ENCODE assay signal across 28 cellular contexts in the genomic region with DNA sequence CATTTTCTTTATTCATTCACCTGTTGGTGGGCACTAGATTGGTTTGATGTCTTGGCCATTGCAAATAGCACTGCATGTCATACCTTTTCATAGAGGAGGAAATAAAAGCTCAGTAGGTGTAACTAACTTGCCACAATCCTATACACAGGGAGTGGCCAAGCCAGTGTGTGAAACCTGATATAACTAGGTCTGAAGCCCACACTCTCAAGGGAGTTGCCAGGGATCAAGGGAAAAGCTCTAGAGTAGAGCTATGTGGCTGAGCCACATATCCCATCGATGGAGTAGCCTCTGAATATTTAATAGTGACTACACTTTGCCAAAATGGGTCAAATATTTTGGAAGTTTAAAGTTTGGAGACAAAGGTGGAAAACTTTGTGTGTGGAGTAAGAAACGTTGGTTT.
"Had no signal": no experiment of that assay in that cellular context is flagged by ENCODE, and none has a peak within 500 bp of the region (broad histone marks: within the 10 kb centered on the region; RNA-seq: fewer than 3 reads in every experiment).

No MANE protein-coding gene starts in this region.

- H3K36me3 ChIP-seq: neural progenitor cell, ovary, right lobe of liver, sigmoid colon, stomach, thoracic aorta, thyroid gland, tibial nerve, upper lobe of left lung, vagina had no signal

- ATAC-seq: natural killer cell; psoas muscle; right cardiac atrium; right lobe of liver; stimulated activated effector memory CD8-positive, alpha-beta T cell treated with anti-CD3 and anti-CD28 coated beads, Interleukin-12 subunit alpha, Interleukin-12 subunit beta, amount 100 ng/mL, for 72 hours; stimulated activated naive B cell treated with anti-CD40 and anti-IgM and Interleukin-4, amounts not matched to agents 10 μg/mL and 1 μg/mL and 100 μg/mL, for 72 hours had no signal

- DNase-seq: natural killer cell; occipital lobe; ovary; posterior cingulate gyrus; psoas muscle; right cardiac atrium; right lobe of liver; sigmoid colon; small intestine; stimulated activated CD4-positive, alpha-beta T cell treated with anti-CD3 and anti-CD28 coated beads, Interleukin-15, amount 100 ng/mL, for 24 hours; stimulated activated CD4-positive, alpha-beta T cell treated with anti-CD3 and anti-CD28 coated beads, Interleukin-2, amount 100 ng/mL, for 24 hours; stimulated activated CD4-positive, alpha-beta T cell treated with anti-CD3 and anti-CD28 coated beads, Interleukin-2, amount 100 ng/mL, for 48 hours; stimulated activated CD4-positive, alpha-beta T cell treated with anti-CD3 and anti-CD28 coated beads, Interleukin-4, amount 100 ng/mL, for 24 hours; stimulated activated naive B cell treated with anti-CD40 and anti-IgM and Interleukin-4, amounts not matched to agents 10 μg/mL and 1 μg/mL and 100 μg/mL, for 72 hours; stimulated activated naive CD4-positive, alpha-beta T cell treated with Interleukin-2 at 50 U/mL for 16 hours; stomach; thyroid gland; trophoblast cell had no signal

- H3K9me3 ChIP-seq: ovary, psoas muscle, right lobe of liver, sigmoid colon, stomach, thoracic aorta, thyroid gland, tibial nerve, upper lobe of left lung, vagina had no signal

- H3K27ac Mint-ChIP-seq: natural killer cell; nephron; neural progenitor cell; progenitor cell of endocrine pancreas; stimulated activated effector memory CD8-positive, alpha-beta T cell treated with anti-CD3 and anti-CD28 coated beads, Interleukin-12 subunit alpha, Interleukin-12 subunit beta, amount 100 ng/mL, for 72 hours; stimulated activated naive B cell treated with anti-CD40 and anti-IgM and Interleukin-4, amounts not matched to agents 10 μg/mL and 1 μg/mL and 100 μg/mL, for 72 hours; stimulated activated naive CD8-positive, alpha-beta T cell treated with anti-CD3 and anti-CD28 coated beads, Interleukin-15, Interleukin-2, amounts not matched to agents 100 ng/mL and 50 ng/mL, for 24 hours had no signal

- H3K4me1 Mint-ChIP-seq: natural killer cell; stimulated activated effector memory CD8-positive, alpha-beta T cell treated with anti-CD3 and anti-CD28 coated beads, Interleukin-12 subunit alpha, Interleukin-12 subunit beta, amount 100 ng/mL, for 72 hours; stimulated activated naive B cell treated with anti-CD40 and anti-IgM and Interleukin-4, amounts not matched to agents 10 μg/mL and 1 μg/mL and 100 μg/mL, for 72 hours had no signal

- H3K36me3 Mint-ChIP-seq: natural killer cell; neural progenitor cell; stimulated activated effector memory CD8-positive, alpha-beta T cell treated with anti-CD3 and anti-CD28 coated beads, Interleukin-12 subunit alpha, Interleukin-12 subunit beta, amount 100 ng/mL, for 72 hours; stimulated activated naive B cell treated with anti-CD40 and anti-IgM and Interleukin-4, amounts not matched to agents 10 μg/mL and 1 μg/mL and 100 μg/mL, for 72 hours had no signal

- H3K4me3 ChIP-seq: neural progenitor cell, ovary, psoas muscle, right lobe of liver, sigmoid colon, stomach, thoracic aorta, thyroid gland, tibial nerve, upper lobe of left lung, vagina had no signal

- H3K4me3 Mint-ChIP-seq: natural killer cell; nephron; neural progenitor cell; stimulated activated effector memory CD8-positive, alpha-beta T cell treated with anti-CD3 and anti-CD28 coated beads, Interleukin-12 subunit alpha, Interleukin-12 subunit beta, amount 100 ng/mL, for 72 hours; stimulated activated naive B cell treated with anti-CD40 and anti-IgM and Interleukin-4, amounts not matched to agents 10 μg/mL and 1 μg/mL and 100 μg/mL, for 72 hours; stimulated activated naive CD8-positive, alpha-beta T cell treated with anti-CD3 and anti-CD28 coated beads, Interleukin-15, Interleukin-2, amounts not matched to agents 100 ng/mL and 50 ng/mL, for 24 hours had no signal

- H3K9me3 Mint-ChIP-seq: nephron; neural progenitor cell; stimulated activated effector memory CD8-positive, alpha-beta T cell treated with anti-CD3 and anti-CD28 coated beads, Interleukin-12 subunit alpha, Interleukin-12 subunit beta, amount 100 ng/mL, for 72 hours; stimulated activated naive CD8-positive, alpha-beta T cell treated with anti-CD3 and anti-CD28 coated beads, Interleukin-15, Interleukin-2, amounts not matched to agents 100 ng/mL and 50 ng/mL, for 24 hours had no signal

- H3K27me3 Mint-ChIP-seq: stimulated activated naive B cell treated with anti-CD40 and anti-IgM and Interleukin-4, amounts not matched to agents 10 μg/mL and 1 μg/mL and 100 μg/mL, for 72 hours had no signal

- H3K4me1 ChIP-seq: parathyroid adenoma, psoas muscle, right lobe of liver, sigmoid colon, stomach, thyroid gland, tibial nerve, upper lobe of left lung, vagina had no signal

- H3K27ac ChIP-seq: neural progenitor cell, ovary, parathyroid adenoma, psoas muscle, right lobe of liver, sigmoid colon, stomach, thoracic aorta, thyroid gland, tibial nerve, upper lobe of left lung, vagina had no signal
